ENCODE assay signal across 24 cellular contexts in genomic region chr11:116658876-116659535, GRCh38.
"Had no signal": no experiment of that assay in that cellular context is flagged by ENCODE, and none has a peak within 500 bp of the region (broad histone marks: within the 10 kb centered on the region; RNA-seq: fewer than 3 reads in every experiment).

No MANE protein-coding gene starts in this region.

- ATAC-seq: left colon; left lung; lower lobe of right lung; natural killer cell; pancreas; psoas muscle; right lobe of liver; stimulated activated naive B cell treated with anti-CD40 and anti-IgM and Interleukin-4, amounts not matched to agents 10 μg/mL and 1 μg/mL and 100 μg/mL, for 72 hours; stimulated activated naive CD8-positive, alpha-beta T cell treated with anti-CD3 and anti-CD28 coated beads, Interleukin-15, Interleukin-2, amounts not matched to agents 100 U/mL and 50 U/mL, for 24 hours had no signal

- H3K9me3 ChIP-seq: lower lobe of right lung, pancreas, right lobe of liver, testis, thyroid gland, transverse colon had no signal

- H3K27me3 ChIP-seq: pancreas, right atrium auricular region, right lobe of liver, testis, thyroid gland, transverse colon, upper lobe of left lung had no signal

- H3K36me3 ChIP-seq: left lung, lower lobe of right lung, pancreas, right atrium auricular region, right lobe of liver, stomach, thyroid gland, transverse colon, upper lobe of left lung had no signal

- FAIRE-seq: kidney, pancreas had no signal

- H3K4me2 ChIP-seq: smooth muscle cell had no signal

- H3K4me1 ChIP-seq: left lung, lower lobe of right lung, pancreas, psoas muscle, right atrium auricular region, stomach, testis, thyroid gland, transverse colon, upper lobe of left lung had no signal

- H3K27ac ChIP-seq: left lung, lower lobe of right lung, pancreas, psoas muscle, right atrium auricular region, right lobe of liver, stomach, testis, thyroid gland, transverse colon, upper lobe of left lung had no signal

- DNase-seq: hippocampal formation; kidney; left colon; left lung; lower lobe of right lung; naive B cell; natural killer cell; nephron progenitor cell; nucleus accumbens; pancreas; posterior cingulate gyrus; psoas muscle; stimulated activated CD4-positive, alpha-beta T cell treated with anti-CD3 and anti-CD28 coated beads, Interleukin-1b, Interleukin-23, amount 100 ng/mL, for 48 hours; stimulated activated CD4-positive, alpha-beta T cell treated with anti-CD3 and anti-CD28 coated beads, Interleukin-4, amount 100 ng/mL, for 1 hour; stimulated activated naive B cell treated with anti-CD40 and anti-IgM and Interleukin-4, amounts not matched to agents 10 μg/mL and 1 μg/mL and 100 μg/mL, for 72 hours; stimulated activated naive CD8-positive, alpha-beta T cell treated with anti-CD3 and anti-CD28 coated beads, Interleukin-15, Interleukin-2, amounts not matched to agents 100 U/mL and 50 U/mL, for 24 hours; stomach; testis; thyroid gland; transverse colon; upper lobe of left lung had no signal

- H3K4me3 ChIP-seq: left lung, lower lobe of right lung, pancreas, psoas muscle, right atrium auricular region, right lobe of liver, smooth muscle cell, stomach, testis, thyroid gland, transverse colon, upper lobe of left lung had no signal
